ENCODE assay signal across 9 cellular contexts in the genomic region with DNA sequence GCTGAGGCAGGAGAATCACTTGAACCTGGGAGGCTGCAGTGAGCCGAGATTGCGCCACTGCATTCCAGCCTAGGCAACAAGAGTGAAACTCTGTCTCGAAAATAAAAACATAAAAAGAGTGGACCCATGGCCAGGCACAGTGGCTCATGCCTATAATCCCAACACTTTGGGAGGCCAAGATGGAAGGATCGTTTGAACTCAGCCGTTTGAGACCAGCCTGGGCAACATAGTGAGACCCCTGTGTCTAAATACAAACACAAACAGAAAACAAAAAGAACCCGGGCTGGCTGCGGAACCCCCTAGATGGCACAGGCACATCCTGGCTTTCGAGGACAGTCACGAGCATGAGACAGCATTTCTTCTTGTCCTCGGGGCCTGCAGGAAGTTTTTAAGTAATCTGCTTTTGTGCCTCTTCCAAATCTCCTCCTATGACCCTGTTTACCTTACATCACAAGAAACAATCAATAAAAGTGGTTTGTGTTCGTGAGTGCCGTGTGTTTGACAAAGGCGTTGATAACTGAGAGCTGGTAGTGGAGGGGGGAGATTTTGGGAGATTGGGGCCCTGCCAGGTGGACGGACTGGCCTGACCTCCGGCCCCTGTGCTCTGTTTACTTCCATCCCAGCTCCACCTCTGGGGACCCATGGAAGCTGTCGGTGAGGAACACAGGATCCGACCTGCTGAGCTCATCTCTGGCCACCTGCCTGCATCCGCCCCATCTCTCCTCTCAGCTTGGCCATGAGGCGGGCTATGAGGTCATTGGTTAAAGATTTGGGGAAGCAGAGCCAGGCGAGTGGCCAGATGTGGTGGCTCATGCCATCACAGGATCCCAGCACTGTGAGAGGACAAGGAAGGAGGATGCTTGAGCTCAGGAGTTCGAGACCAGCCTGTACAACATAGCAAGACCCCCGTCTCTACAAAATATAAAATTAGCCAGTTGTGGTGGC. TPM values are rescaled to one million over a fixed set of nuclear protein-coding genes. Genes with fewer than 3 reads are reported as not detected.
DNase-seq lines count a peak whose midpoint lies in the region; ATAC-seq, FAIRE-seq and TF ChIP-seq lines count a peak whose summit lies in the region.
"Had no signal": no experiment of that assay in that cellular context is flagged by ENCODE, and none has a peak within 500 bp of the region (broad histone marks: within the 10 kb centered on the region; RNA-seq: fewer than 3 reads in every experiment).

No MANE protein-coding gene starts in this region.

- POLR2A ChIA-PET in activated CD8-positive, alpha-beta T cell treated with anti-CD3 and anti-CD28 coated beads, Interleukin-2, amount 10 ng/mL, durations not matched to agents 7 days and 5 days (lab: Charles Lee), result no interaction called here

- FAIRE-seq in RCC 7860 (lab: Jason Lieb, UNC), result no peak

- peaks cover 9% of the 10 kb centered on the region for H3K27me3 Mint-ChIP-seq in activated CD8-positive, alpha-beta T cell treated with anti-CD3 and anti-CD28 coated beads, Interleukin-2, amount 10 ng/mL, durations not matched to agents 7 days and 5 days (ENCODE audit: low read depth)

- DNase-seq in GM04504 (ENCODE audit: low read depth), result peak; percentile 95
- peak; percentile 82 for DNase-seq in RCC 7860 (ENCODE audit: low spot score)
- peak; percentile 83 for DNase-seq in fibroblast of villous mesenchyme (ENCODE audit: low read depth)
- peak; percentile 70 for DNase-seq in renal cortical epithelial cell (ENCODE audit: low read depth)
- no peak for DNase-seq in activated CD8-positive, alpha-beta T cell treated with anti-CD3 and anti-CD28 coated beads, Interleukin-2, amount 10 ng/mL, durations not matched to agents 7 days and 5 days
- DNase-seq in iPS-NIHi7 (ENCODE audit: extremely low spot score), result no peak

- H3K9me3 Mint-ChIP-seq in activated CD8-positive, alpha-beta T cell treated with anti-CD3 and anti-CD28 coated beads, Interleukin-2, amount 10 ng/mL, durations not matched to agents 7 days and 5 days (ENCODE audit: insufficient read depth), result no peaks in the 10 kb centered on the region
- H3K9me3 Mint-ChIP-seq: central memory CD8-positive, alpha-beta T cell had no signal

- H3K4me1 Mint-ChIP-seq in activated CD8-positive, alpha-beta T cell treated with anti-CD3 and anti-CD28 coated beads, Interleukin-2, amount 10 ng/mL, durations not matched to agents 7 days and 5 days (ENCODE audit: low read depth), result no peaks in the 10 kb centered on the region
- H3K4me1 Mint-ChIP-seq: central memory CD8-positive, alpha-beta T cell had no signal

- no peaks in the 10 kb centered on the region for H3K36me3 Mint-ChIP-seq in activated CD8-positive, alpha-beta T cell treated with anti-CD3 and anti-CD28 coated beads, Interleukin-2, amount 10 ng/mL, durations not matched to agents 7 days and 5 days (ENCODE audit: low read depth)

- no peak overlapping the region for H3K4me3 ChIP-seq in fibroblast of villous mesenchyme (ENCODE audit: low read depth, low read length)

- CTCF ChIA-PET in activated CD8-positive, alpha-beta T cell treated with anti-CD3 and anti-CD28 coated beads, Interleukin-2, amount 10 ng/mL, durations not matched to agents 7 days and 5 days (lab: Charles Lee), result interaction anchor here (1.5 to 2.5 kb wide), 4 partner anchors 9 to 187 kb away, joined by 3 to 17 read pairs (median 5); partner anchors contain the start of gene MPV17L2

- no peak for TF ChIP-seq CTCF in fibroblast of villous mesenchyme (IDR thresholded peaks at IDR 0.05; ENCODE audit: insufficient read depth, low read depth, low read length)

- no peak for ATAC-seq in activated CD8-positive, alpha-beta T cell treated with anti-CD3 and anti-CD28 coated beads, Interleukin-2, amount 10 ng/mL, durations not matched to agents 7 days and 5 days
- ATAC-seq in HG02973 (IDR thresholded peaks at IDR 0.05; ENCODE audit: unreplicated experiment) (no peak), GM18861 (IDR thresholded peaks at IDR 0.05; ENCODE audit: unreplicated experiment) (no peak)

- no peak overlapping the region for H3K4me3 Mint-ChIP-seq in activated CD8-positive, alpha-beta T cell treated with anti-CD3 and anti-CD28 coated beads, Interleukin-2, amount 10 ng/mL, durations not matched to agents 7 days and 5 days
- H3K4me3 Mint-ChIP-seq: central memory CD8-positive, alpha-beta T cell had no signal

- no peak overlapping the region for H3K27ac Mint-ChIP-seq in activated CD8-positive, alpha-beta T cell treated with anti-CD3 and anti-CD28 coated beads, Interleukin-2, amount 10 ng/mL, durations not matched to agents 7 days and 5 days

RNA-seq across cellular contexts. Expression of gene GDF15, which starts 5.9 kb away (rescaled TPM):
- 28.9 and 49.9 TPM in 2 replicates for total RNA-seq in fibroblast of villous mesenchyme
- 108 and 190 TPM in 2 replicates for total RNA-seq in renal cortical epithelial cell
- not detected for total RNA-seq in activated CD8-positive, alpha-beta T cell treated with anti-CD3 and anti-CD28 coated beads, Interleukin-2, amount 10 ng/mL, durations not matched to agents 7 days and 5 days

RNA-seq across cellular contexts. Expression of gene LRRC25, which starts 17.3 kb away (rescaled TPM):
- total RNA-seq in fibroblast of villous mesenchyme (under 0.01 TPM in 1 of 2 replicates, not detected in the other), renal cortical epithelial cell (not detected in 2 replicates)
- total RNA-seq in activated CD8-positive, alpha-beta T cell treated with anti-CD3 and anti-CD28 coated beads, Interleukin-2, amount 10 ng/mL, durations not matched to agents 7 days and 5 days, result under 1 TPM; 0.53 to 0.68 TPM

RNA-seq across cellular contexts. Expression of gene SSBP4, which starts 39.1 kb away (rescaled TPM):
- total RNA-seq in fibroblast of villous mesenchyme (56.1 and 73.4 TPM in 2 replicates), renal cortical epithelial cell (40.5 and 49.3 TPM in 2 replicates)
- 100 to 1,000 TPM; 198 to 204 TPM for total RNA-seq in activated CD8-positive, alpha-beta T cell treated with anti-CD3 and anti-CD28 coated beads, Interleukin-2, amount 10 ng/mL, durations not matched to agents 7 days and 5 days

RNA-seq across cellular contexts. Expression of gene PGPEP1, which starts 39.7 kb away (rescaled TPM):
- total RNA-seq in fibroblast of villous mesenchyme (24.8 and 29.8 TPM in 2 replicates), renal cortical epithelial cell (24.0 and 33.2 TPM in 2 replicates)
- total RNA-seq in activated CD8-positive, alpha-beta T cell treated with anti-CD3 and anti-CD28 coated beads, Interleukin-2, amount 10 ng/mL, durations not matched to agents 7 days and 5 days, result 10 to 100 TPM; 30.1 to 34.5 TPM

RNA-seq across cellular contexts. Expression of gene LSM4, which starts 57.2 kb away (rescaled TPM):
- 131 and 143 TPM in 2 replicates for total RNA-seq in fibroblast of villous mesenchyme
- 115 and 223 TPM in 2 replicates for total RNA-seq in renal cortical epithelial cell
- 100 to 1,000 TPM; 199 to 215 TPM for total RNA-seq in activated CD8-positive, alpha-beta T cell treated with anti-CD3 and anti-CD28 coated beads, Interleukin-2, amount 10 ng/mL, durations not matched to agents 7 days and 5 days

Comparison
In these comparisons a context has a peak if more than half of its experiments do, and no peak if none do; other contexts are left out.
1. DNase-seq: peak in GM04504 (single experiment), RCC 7860 (single experiment), fibroblast of villous mesenchyme (single experiment) and renal cortical epithelial cell (single experiment); none in activated CD8-positive, alpha-beta T cell treated with anti-CD3 and anti-CD28 coated beads, Interleukin-2, amount 10 ng/mL, durations not matched to agents 7 days and 5 days (single experiment) and iPS-NIHi7 (single experiment).
2. RNA of gene GDF15, which starts 5.9 kb away (total RNA-seq): 108 to 190 TPM in renal cortical epithelial cell and 28.9 to 49.9 TPM in fibroblast of villous mesenchyme; not detected in activated CD8-positive, alpha-beta T cell treated with anti-CD3 and anti-CD28 coated beads, Interleukin-2, amount 10 ng/mL, durations not matched to agents 7 days and 5 days; every median in the first group is over 10 times any median in the second.